9 cellular contexts compared by ENCODE assay signal in the genomic region with DNA sequence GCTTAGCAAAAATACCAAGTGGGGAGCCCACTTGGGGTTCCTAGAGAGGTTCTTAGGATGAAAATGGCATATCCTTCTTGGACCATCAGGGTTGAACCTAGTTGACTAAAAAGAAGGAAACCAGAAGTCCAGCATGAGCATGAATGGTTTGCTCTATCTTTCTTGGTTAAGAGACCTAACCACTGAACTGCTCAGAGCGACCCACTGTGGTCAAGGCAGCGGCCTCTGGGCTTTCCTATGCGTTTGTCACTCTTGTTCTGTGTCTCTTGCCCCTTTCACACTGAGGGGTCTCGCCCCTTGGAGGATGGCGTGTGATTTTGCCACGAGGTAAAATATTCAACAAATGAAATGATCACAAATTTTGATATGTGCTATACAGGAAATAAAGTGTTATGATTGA. TPM values are rescaled to one million over a fixed set of nuclear protein-coding genes. Genes with fewer than 3 reads are reported as not detected.
A peak's percentile ranks its signal among the peaks of the same experiment; 100 is the strongest.
DNase-seq lines count a peak whose midpoint lies in the region; ATAC-seq, FAIRE-seq and TF ChIP-seq lines count a peak whose summit lies in the region.
"Had no signal": no experiment of that assay in that cellular context is flagged by ENCODE, and none has a peak within 500 bp of the region (broad histone marks: within the 10 kb centered on the region; RNA-seq: fewer than 3 reads in every experiment).

No MANE protein-coding gene starts in this region.

- no peak overlapping the region for H3K27ac Mint-ChIP-seq in nephron progenitor cell

- no peaks in the 10 kb centered on the region for H3K9me3 ChIP-seq in MG63
- H3K9me3 ChIP-seq: mucosa of descending colon had no signal

- no peak for FAIRE-seq in GM12891 (lab: Jason Lieb, UNC)

- peak overlapping the region; percentile 98 for H3K4me3 ChIP-seq in MG63
- peak overlapping the region; percentile 45 for H3K4me3 ChIP-seq in coronary artery

- ATAC-seq in HG03280 (IDR thresholded peaks at IDR 0.05; ENCODE audit: unreplicated experiment) (no peak), GM19035 (IDR thresholded peaks at IDR 0.05; ENCODE audit: unreplicated experiment) (no peak)

- H3K27ac ChIP-seq in C4-2B, result peak overlapping the region; percentile 91
- peak overlapping the region; percentile 96 to 97 for H3K27ac ChIP-seq in coronary artery

- POLR2A ChIA-PET in HEK293T (lab: Yijun Ruan, JAX), result interaction anchor here (0.7 to 10.5 kb wide), 11 partner anchors 11 to 597 kb away, joined by 3 to 135 read pairs (median 8); a partner anchor contains a TSS

- H3K4me1 Mint-ChIP-seq in nephron progenitor cell, result peaks cover 11% of the 10 kb centered on the region

- H3K9me3 Mint-ChIP-seq in nephron progenitor cell, result no peaks in the 10 kb centered on the region

- no peak for DNase-seq in MG63
- DNase-seq in coronary artery (ENCODE audit: low spot score), result no peak
- DNase-seq in nephron progenitor cell, result no peak
- no peak for DNase-seq in HEK293T (ENCODE audit: extremely low spot score)
- DNase-seq in GM12891 (ENCODE audit: insufficient read length, low spot score), result no peak

- peak overlapping the region; percentile 37 for H3K4me3 Mint-ChIP-seq in nephron progenitor cell

- no peak for TF ChIP-seq POLR2A in GM12891 (IDR thresholded peaks at IDR 0.05; ENCODE audit: low read depth, low read length)

- H3K27me3 Mint-ChIP-seq in nephron progenitor cell (ENCODE audit: low read depth, poor library complexity), result no peaks in the 10 kb centered on the region

- H3K36me3 Mint-ChIP-seq in nephron progenitor cell (ENCODE audit: low read depth), result no peaks in the 10 kb centered on the region

- no peaks in the 10 kb centered on the region for H3K27me3 ChIP-seq in MG63

- no peaks in the 10 kb centered on the region; the same call in 1 of the 2 replicates for H3K36me3 ChIP-seq in MG63

- no peak for TF ChIP-seq CTCF in C4-2B (conservative IDR thresholded peaks at IDR 0.05)
- TF ChIP-seq CTCF in coronary artery (IDR thresholded peaks at IDR 0.05), result no peak
- TF ChIP-seq CTCF in nephron progenitor cell (IDR thresholded peaks at IDR 0.05), result no peak

- CTCF ChIA-PET in HEK293T (lab: Yijun Ruan, JAX), result interaction anchor here (0.7 to 0.8 kb wide), 2 partner anchors 33 to 37 kb away, joined by 4 to 5 read pairs; no protein-coding TSS in a partner anchor

TF ChIP-seq in HEK293T, 16 proteins besides CTCF, POLR2A, EP300 and RAD21:
- TF ChIP-seq BHLHE40 (IDR thresholded peaks at IDR 0.05; ENCODE audit: borderline replicate concordance), result no peak
- no peak for TF ChIP-seq NFRKB (IDR thresholded peaks at IDR 0.05)
- TF ChIP-seq, protein P1, sequence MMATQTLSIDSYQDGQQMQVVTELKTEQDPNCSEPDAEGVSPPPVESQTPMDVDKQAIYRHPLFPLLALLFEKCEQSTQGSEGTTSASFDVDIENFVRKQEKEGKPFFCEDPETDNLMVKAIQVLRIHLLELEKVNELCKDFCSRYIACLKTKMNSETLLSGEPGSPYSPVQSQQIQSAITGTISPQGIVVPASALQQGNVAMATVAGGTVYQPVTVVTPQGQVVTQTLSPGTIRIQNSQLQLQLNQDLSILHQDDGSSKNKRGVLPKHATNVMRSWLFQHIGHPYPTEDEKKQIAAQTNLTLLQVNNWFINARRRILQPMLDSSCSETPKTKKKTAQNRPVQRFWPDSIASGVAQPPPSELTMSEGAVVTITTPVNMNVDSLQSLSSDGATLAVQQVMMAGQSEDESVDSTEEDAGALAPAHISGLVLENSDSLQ (IDR thresholded peaks at IDR 0.05), result no peak
- TF ChIP-seq SP1 (IDR thresholded peaks at IDR 0.05), result no peak
- no peak for TF ChIP-seq FOXM1 (IDR thresholded peaks at IDR 0.05; ENCODE audit: borderline replicate concordance)
- TF ChIP-seq TARDBP (IDR thresholded peaks at IDR 0.05), result no peak
- TF ChIP-seq ARNT (IDR thresholded peaks at IDR 0.05), result no peak
- no peak for TF ChIP-seq ZNF384 (IDR thresholded peaks at IDR 0.05)
- TF ChIP-seq CTBP1 (IDR thresholded peaks at IDR 0.05; ENCODE audit: borderline replicate concordance), result no peak
- TF ChIP-seq FOXA1 (IDR thresholded peaks at IDR 0.05), result no peak
- TF ChIP-seq L3MBTL2 (conservative IDR thresholded peaks at IDR 0.05), result no peak
- TF ChIP-seq ELF4 (IDR thresholded peaks at IDR 0.05), result no peak
- TF ChIP-seq SUZ12 (IDR thresholded peaks at IDR 0.05), result no peak
- no peak for TF ChIP-seq LEF1 (IDR thresholded peaks at IDR 0.05; ENCODE audit: borderline replicate concordance)
- TF ChIP-seq HDGF (IDR thresholded peaks at IDR 0.05; ENCODE audit: borderline replicate concordance), result no peak
TF ChIP-seq in HEK293T: peak in this region for 0.

TF ChIP-seq in GM12891, 5 proteins besides CTCF, POLR2A, EP300 and RAD21:
- TF ChIP-seq SPI1 (IDR thresholded peaks at IDR 0.05; ENCODE audit: low read depth, low read length) (no peak), PAX5 (IDR thresholded peaks at IDR 0.05; ENCODE audit: insufficient read depth, low read length, severe bottlenecking) (no peak), TAF1 (IDR thresholded peaks at IDR 0.05; ENCODE audit: low read depth, low read length) (no peak), POLR2AphosphoS5 (IDR thresholded peaks at IDR 0.05; ENCODE audit: low read depth, low read length) (no peak), POU2F2 (IDR thresholded peaks at IDR 0.05; ENCODE audit: low read depth, low read length) (no peak)

RNA-seq across cellular contexts. Expression of a gene that starts 0.5 kb away (rescaled TPM):
- total RNA-seq in MG63 (2014; rRNA removed; shearing (Covaris generic); ENCODE audit: low replicate concordance), result 8.6 and 17.3 TPM in 2 replicates
- 5.5 TPM for polyA plus RNA-seq in GM12891 (2012; ENCODE audit: low read depth, missing spikeins)

RNA-seq across cellular contexts. Expression of a gene that starts 14.3 kb away (rescaled TPM):
- 17.6 and 25.6 TPM in 2 replicates for total RNA-seq in MG63 (2014; rRNA removed; shearing (Covaris generic); ENCODE audit: low replicate concordance)
- polyA plus RNA-seq in GM12891 (2012; ENCODE audit: low read depth, missing spikeins), result 14.7 TPM

RNA-seq across cellular contexts. Expression of a gene that starts 19.9 kb away (rescaled TPM):
- 89.2 and 119 TPM in 2 replicates for total RNA-seq in MG63 (2014; rRNA removed; shearing (Covaris generic); ENCODE audit: low replicate concordance)
- 69.4 TPM for polyA plus RNA-seq in GM12891 (2012; ENCODE audit: low read depth, missing spikeins)

RNA-seq across cellular contexts. Expression of a gene that starts 27.8 kb away (rescaled TPM):
- 0.59 and 3.2 TPM in 2 replicates for total RNA-seq in MG63 (2014; rRNA removed; shearing (Covaris generic); ENCODE audit: low replicate concordance)
- 40.0 TPM for polyA plus RNA-seq in GM12891 (2012; ENCODE audit: low read depth, missing spikeins)

RNA-seq across cellular contexts. Expression of a gene that starts 38.3 kb away (rescaled TPM):
- 1.3 and 7.9 TPM in 2 replicates for total RNA-seq in MG63 (2014; rRNA removed; shearing (Covaris generic); ENCODE audit: low replicate concordance)
- polyA plus RNA-seq in GM12891 (2012; ENCODE audit: low read depth, missing spikeins), result 17.1 TPM
